In genomic region chr9:133715866-133716563, GRCh38 we compare ENCODE assay signal across 10 cellular contexts. TPM values are rescaled to one million over a fixed set of nuclear protein-coding genes. Genes with fewer than 3 reads are reported as not detected.
DNase-seq lines count a peak whose midpoint lies in the region; ATAC-seq, FAIRE-seq and TF ChIP-seq lines count a peak whose summit lies in the region.
"Had no signal": no experiment of that assay in that cellular context is flagged by ENCODE, and none has a peak within 500 bp of the region (broad histone marks: within the 10 kb centered on the region; RNA-seq: fewer than 3 reads in every experiment).

No MANE protein-coding gene starts in this region.

- H3K4me2 ChIP-seq in PC-3 (ENCODE audit: low read length) (no peak overlapping the region), H1 (ENCODE audit: insufficient read depth in 1 of 2, low read depth in 2 of 2, low read length in 2 of 2) (no peak overlapping the region)

- no peaks in the 10 kb centered on the region for H3K9me2 ChIP-seq in PC-3 (replicated peaks; ENCODE audit: low read length)

- H2BK20ac ChIP-seq in H1 (ENCODE audit: low read length), result no peak overlapping the region

- H3K23me2 ChIP-seq in H1 (ENCODE audit: low read depth, low read length), result no peaks in the 10 kb centered on the region

- no peak for TF ChIP-seq EP300 in H1 (IDR thresholded peaks at IDR 0.05; ENCODE audit: borderline replicate concordance in 1 of 2, low read depth in 2 of 2, low read length in 2 of 2)

- H3K27ac ChIP-seq in PC-3 (ENCODE audit: low read length), result no peak overlapping the region
- no peak overlapping the region for H3K27ac ChIP-seq in H1 (ENCODE audit: low read depth, low read length)
- no peak overlapping the region for H3K27ac ChIP-seq in prostate gland
- H3K27ac ChIP-seq: 22Rv1 had no signal

- no peak overlapping the region for H3K9ac ChIP-seq in PC-3 (ENCODE audit: low read length)
- no peak overlapping the region for H3K9ac ChIP-seq in H1 (replicated peaks in 1 of 4; ENCODE audit: extremely low read depth in 1 of 4, low read depth in 3 of 4, low read length in 3 of 4)

- no peak overlapping the region for H3K23ac ChIP-seq in H1 (ENCODE audit: insufficient read length)

- peak overlapping the region; percentile 39; the same call in 1 of the 2 replicates for H2BK12ac ChIP-seq in H1 (ENCODE audit: low read depth, low read length)

- H3K79me2 ChIP-seq in PC-3 (ENCODE audit: low read length) (no peaks in the 10 kb centered on the region), H1 (ENCODE audit: control insufficient read depth in 1 of 2, insufficient read depth in 2 of 2, low read length in 2 of 2) (no peaks in the 10 kb centered on the region)

- FAIRE-seq in H1 (lab: Jason Lieb, UNC), result no peak
- FAIRE-seq: TTC549 had no signal

- H3K56ac ChIP-seq in H1 (replicated peaks; ENCODE audit: insufficient read length, low read depth, low read length), result no peak overlapping the region

- ATAC-seq in PC-3, result peak; percentile 18; the same call in 1 of the 2 replicates

- H3K18ac ChIP-seq in H1 (ENCODE audit: extremely low read depth, low read length), result 0 out of 2 replicates have a peak overlapping the region, but pooled peaks have one; percentile 32

- H3F3A ChIP-seq in PC-3 (ENCODE audit: low read length, unreplicated experiment), result no peaks in the 10 kb centered on the region

- BruUV-seq in PC-3 (replicated peaks; lab: Mats Ljungman, UMichigan), result no TSS peak

- no peak for TF ChIP-seq POLR2A in H1 (IDR thresholded peaks at IDR 0.05; ENCODE audit: control extremely low read depth in 1 of 2, low read depth in 2 of 2, low read length in 2 of 2)
- TF ChIP-seq POLR2A in prostate gland (IDR thresholded peaks at IDR 0.05), result no peak

- H4K20me1 ChIP-seq in PC-3 (ENCODE audit: low read length) (no peaks in the 10 kb centered on the region), H1 (replicated peaks in 1 of 2; ENCODE audit: control insufficient read depth in 1 of 2, insufficient read depth in 2 of 2, low read length in 2 of 2) (peaks cover 0 to 3% of the 10 kb centered on the region in 2 experiments)

- H2AFZ ChIP-seq in PC-3 (ENCODE audit: low read length) (no peak overlapping the region), H1 (ENCODE audit: low read length) (no peak overlapping the region)

- peak overlapping the region; percentile 71; the same call in 1 of the 2 replicates for H2BK5ac ChIP-seq in H1 (ENCODE audit: low read depth, low read length)

- POLR2A ChIA-PET in PC-3 (lab: Charles Lee; ENCODE audit: unreplicated experiment) (no interaction called here), H1 (lab: Charles Lee; ENCODE audit: partially characterized antibody) (interaction anchor here (1.0 kb wide), 1 partner anchor 19 kb away, joined by 3 read pairs; no protein-coding TSS in a partner anchor)

- DNase-seq in DMS 273 (lab: John Stamatoyannopoulos, UW; ENCODE audit: unreplicated experiment), result peak; percentile 59
- no peak for DNase-seq in DMS 273 treated with DMSO at 0.1 percent for 48 hours (lab: John Stamatoyannopoulos, UW)
- DNase-seq in PC-3, result no peak
- peak in 1 of 2 experiments; percentile 80 for DNase-seq in H1 (ENCODE audit: low read depth in 1 of 2, low spot score in 2 of 2)
- peak; percentile 11 for DNase-seq in renal cortical epithelial cell (ENCODE audit: low read depth)
- DNase-seq in prostate gland (ENCODE audit: low spot score), result no peak
- DNase-seq in SHP77 (lab: John Stamatoyannopoulos, UW), result no peak
- DNase-seq in cerebellar cortex (ENCODE audit: low spot score), result no peak

- 73% methylated on average over 21 of the region's 21 CpGs; no CpG with 5 or more reads in 1 of the 2 experiments for WGBS in H1 (ENCODE audit: extremely low coverage in 1 of 2, insufficient coverage in 1 of 2, insufficient read length in 1 of 2, insufficient replicate concordance in 2 of 2, low coverage in 1 of 2, low lambda C conversion rate in 2 of 2, missing lambda C conversion rate in 1 of 2), 2 experiments
- 73% methylated on average over 21 of the region's 21 CpGs for WGBS in prostate gland

- no peak overlapping the region for H2AK5ac ChIP-seq in H1 (ENCODE audit: low read depth, low read length)

- H3K4me1 ChIP-seq in PC-3 (ENCODE audit: insufficient read depth, low read length) (no peaks in the 10 kb centered on the region), H1 (replicated peaks in 1 of 4; ENCODE audit: control insufficient read depth in 3 of 4, insufficient read depth in 4 of 4, low read length in 3 of 4) (peaks cover 0 to 9% (median 3%) of the 10 kb centered on the region in 4 experiments; a peak in 3 of 7 replicates), prostate gland (replicated peaks) (no peaks in the 10 kb centered on the region)

- no peaks in the 10 kb centered on the region for H3K36me3 ChIP-seq in PC-3 (ENCODE audit: low read depth, low read length)
- H3K36me3 ChIP-seq in H1 (ENCODE audit: control insufficient read depth in 2 of 4, insufficient read depth in 4 of 4, low read length in 3 of 4), result no peaks in the 10 kb centered on the region
- no peaks in the 10 kb centered on the region for H3K36me3 ChIP-seq in prostate gland

- peak; percentile 84 to 87 for TF ChIP-seq RAD21 in H1 (IDR thresholded peaks at IDR 0.05 in 1 of 2, conservative IDR thresholded peaks at IDR 0.05 in 1 of 2; ENCODE audit: low read depth in 2 of 2, low read length in 2 of 2)

- intact Hi-C loops in PC-3 (cut with micrococcal nuclease) (no loop called here), prostate gland (cut with DNase I) (no loop called here)

- no peak overlapping the region for H2BK120ac ChIP-seq in H1 (replicated peaks; ENCODE audit: low read depth, low read length)

- H3K4ac ChIP-seq in H1 (replicated peaks; ENCODE audit: insufficient read length, low read depth, low read length), result no peak overlapping the region

- H3K27me3 ChIP-seq in PC-3 (ENCODE audit: low read length), result no peaks in the 10 kb centered on the region
- H3K27me3 ChIP-seq in H1 (replicated peaks in 1 of 4; ENCODE audit: control insufficient read depth in 3 of 4, extremely low read depth in 1 of 4, insufficient read depth in 3 of 4, low read length in 3 of 4), result no peaks in the 10 kb centered on the region
- no peaks in the 10 kb centered on the region for H3K27me3 ChIP-seq in prostate gland (replicated peaks; ENCODE audit: insufficient read depth)

- no peak overlapping the region for H3K4me3 ChIP-seq in PC-3 (ENCODE audit: low read length)
- H3K4me3 ChIP-seq in H1 (ENCODE audit: extremely low read depth in 1 of 4, insufficient read depth in 2 of 4, low read depth in 3 of 4, low read length in 4 of 4), result no peak overlapping the region
- no peak overlapping the region for H3K4me3 ChIP-seq in prostate gland

- H2BK15ac ChIP-seq in H1 (ENCODE audit: low read length), result no peak overlapping the region

- no peak overlapping the region for H4K91ac ChIP-seq in H1 (replicated peaks; ENCODE audit: insufficient read length, low read length)

- H3K9me3 ChIP-seq in PC-3 (ENCODE audit: low read length), result no peaks in the 10 kb centered on the region
- H3K9me3 ChIP-seq in H1 (ENCODE audit: insufficient read depth in 2 of 2, low read depth in 1 of 2, low read length in 1 of 2), result no peaks in the 10 kb centered on the region
- no peaks in the 10 kb centered on the region for H3K9me3 ChIP-seq in prostate gland

- no peak overlapping the region for H3K14ac ChIP-seq in H1 (ENCODE audit: insufficient read length)

- CTCF ChIA-PET in PC-3 (lab: Charles Lee) (no interaction called here), H1 (lab: Charles Lee; ENCODE audit: partially characterized antibody) (interaction anchor here (0.6 to 4.7 kb wide), 35 partner anchors 9 to 220 kb away, joined by 3 to 39 read pairs (median 4); partner anchors contain the start of gene ADAMTSL2)

- H4K5ac ChIP-seq in H1 (ENCODE audit: insufficient read length, low read depth, low read length), result no peak overlapping the region

- no peaks in the 10 kb centered on the region for H3K79me1 ChIP-seq in H1 (ENCODE audit: low read depth, low read length)

- no peak overlapping the region for H4K8ac ChIP-seq in H1 (ENCODE audit: extremely low read depth, insufficient read depth, low read length)

- TF ChIP-seq CTCF in PC-3 (conservative IDR thresholded peaks at IDR 0.05; ENCODE audit: low read depth, low read length), result peak; percentile 51
- TF ChIP-seq CTCF in H1 (IDR thresholded peaks at IDR 0.05; ENCODE audit: control extremely low read depth in 1 of 3, insufficient read depth in 1 of 3, low read depth in 1 of 3, low read length in 3 of 3), result peak in 2 of 3 experiments; percentile 73 to 86; a peak in 2 of 4 replicates
- TF ChIP-seq CTCF in prostate gland (IDR thresholded peaks at IDR 0.05), result peak in 1 of 4 experiments; percentile 24

TF ChIP-seq in H1, 55 proteins besides CTCF, POLR2A, EP300 and RAD21 (continues in another document):
- TF ChIP-seq TEAD4 (IDR thresholded peaks at IDR 0.05; ENCODE audit: low read depth, low read length) (no peak), SAP30 (IDR thresholded peaks at IDR 0.05; ENCODE audit: insufficient read depth, insufficient replicate concordance, low read length) (no peak), KDM5A (IDR thresholded peaks at IDR 0.05; ENCODE audit: low read length) (no peak), CREB1 (IDR thresholded peaks at IDR 0.05) (peak; percentile 21; the same call in 1 of the 2 replicates), NRF1 (IDR thresholded peaks at IDR 0.05; ENCODE audit: low read depth, low read length) (no peak), HDAC2 (IDR thresholded peaks at IDR 0.05; ENCODE audit: borderline replicate concordance in 1 of 2, low read depth in 2 of 2, low read length in 2 of 2) (no peak), TBP (IDR thresholded peaks at IDR 0.05; ENCODE audit: low read depth, low read length) (no peak), RBBP5 (IDR thresholded peaks at IDR 0.05; ENCODE audit: borderline replicate concordance, low read depth, low read length) (no peak), TAF1 (IDR thresholded peaks at IDR 0.05; ENCODE audit: low read depth, low read length) (no peak), SP4 (IDR thresholded peaks at IDR 0.05; ENCODE audit: low read length) (no peak), POLR2AphosphoS5 (IDR thresholded peaks at IDR 0.05; ENCODE audit: low read depth, low read length) (no peak), PHF8 (conservative IDR thresholded peaks at IDR 0.05; ENCODE audit: low read depth, low read length) (no peak), BRCA1 (IDR thresholded peaks at IDR 0.05; ENCODE audit: low read depth, low read length) (no peak)

RNA-seq across cellular contexts. Expression of gene SARDH, which starts 22.1 kb away (rescaled TPM):
- total RNA-seq in PC-3 (2014; rRNA removed) (2.5 and 3.4 TPM in 2 replicates), renal cortical epithelial cell (2.1 and 5.4 TPM in 2 replicates), prostate gland (1 to 10 TPM; 6.7 to 7.2 TPM)
- 7.3 and 7.4 TPM in 2 replicates for total RNA-seq in H1 (2021; fragmentation: NEBNext Ultra II Directional; extraction: Animal tissue kit (Norgen Biotek cat#: 25700))
- polyA plus RNA-seq in H1 (2011; rRNA removed), result 6.4 and 13.1 TPM in 2 replicates
- polyA plus RNA-seq in H1 (2011; cell fraction: cytosol; rRNA removed), result 5.6 TPM
- polyA plus RNA-seq in H1 (2011; cell fraction: nucleus; rRNA removed), result 17.1 TPM
- 5.6 to 9.3 TPM (median 7.0 TPM) in 4 replicates for polyA plus RNA-seq in H1 (2012, experiment 1 of 2)
- 5.9 TPM for polyA plus RNA-seq in H1 (2012, experiment 2 of 2)
- 5.1 TPM for polyA plus RNA-seq in H1 (2013, experiment 1 of 2)
- 4.7 TPM for polyA plus RNA-seq in H1 (2013, experiment 2 of 2)
- 4.9 and 5.6 TPM in 2 replicates for polyA minus RNA-seq in H1 (2011; rRNA and poly(A)+ RNA removed)
- 5.4 TPM for polyA minus RNA-seq in H1 (2011; cell fraction: cytosol; rRNA and poly(A)+ RNA removed)
- polyA minus RNA-seq in H1 (2011; cell fraction: nucleus; rRNA and poly(A)+ RNA removed), result 9.3 TPM

Comparison
In these comparisons a context has a peak if more than half of its experiments do, and no peak if none do; other contexts are left out.
1. DNase-seq: peak in DMS 273 (single experiment) and renal cortical epithelial cell (single experiment); none in DMS 273 treated with DMSO at 0.1 percent for 48 hours (single experiment), PC-3 (single experiment), prostate gland (single experiment), SHP77 (0 of 2) and cerebellar cortex (single experiment).